ENCODE assay signal across 8 cellular contexts in the genomic region with DNA sequence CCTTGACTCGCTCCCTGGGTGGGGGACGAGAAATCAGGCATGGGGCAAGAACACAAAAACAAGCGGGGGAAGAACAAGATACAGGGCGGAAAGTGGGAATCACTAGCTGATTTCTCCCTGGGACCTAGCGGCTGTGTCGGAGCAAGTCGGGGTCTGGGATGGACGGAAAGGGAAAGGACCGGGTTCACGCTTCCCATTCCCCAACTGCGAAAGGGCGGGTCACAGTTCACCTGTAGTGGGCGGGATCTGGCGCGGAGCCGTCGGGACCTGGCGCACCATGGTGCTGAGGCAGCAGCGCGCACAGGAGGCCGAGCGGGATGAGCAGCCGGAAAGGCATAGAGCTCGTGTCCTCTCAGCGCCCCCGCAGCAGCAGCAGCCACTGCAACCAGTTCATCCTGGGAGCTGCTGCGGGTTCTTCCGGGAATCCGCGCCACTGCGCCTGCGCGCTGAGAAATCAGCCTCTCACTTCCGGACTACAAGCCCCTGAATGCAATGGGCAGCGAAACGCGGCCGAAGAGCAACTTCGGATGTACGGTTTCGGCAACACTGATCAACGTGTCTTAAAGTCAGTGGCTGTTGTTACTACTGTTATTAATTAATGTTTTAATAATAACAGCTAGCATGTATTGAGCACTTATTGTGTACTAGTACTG. TPM values are rescaled to one million over a fixed set of nuclear protein-coding genes. Genes with fewer than 3 reads are reported as not detected.
DNase-seq lines count a peak whose midpoint lies in the region; ATAC-seq and TF ChIP-seq lines count a peak whose summit lies in the region.

A gene with protein sequence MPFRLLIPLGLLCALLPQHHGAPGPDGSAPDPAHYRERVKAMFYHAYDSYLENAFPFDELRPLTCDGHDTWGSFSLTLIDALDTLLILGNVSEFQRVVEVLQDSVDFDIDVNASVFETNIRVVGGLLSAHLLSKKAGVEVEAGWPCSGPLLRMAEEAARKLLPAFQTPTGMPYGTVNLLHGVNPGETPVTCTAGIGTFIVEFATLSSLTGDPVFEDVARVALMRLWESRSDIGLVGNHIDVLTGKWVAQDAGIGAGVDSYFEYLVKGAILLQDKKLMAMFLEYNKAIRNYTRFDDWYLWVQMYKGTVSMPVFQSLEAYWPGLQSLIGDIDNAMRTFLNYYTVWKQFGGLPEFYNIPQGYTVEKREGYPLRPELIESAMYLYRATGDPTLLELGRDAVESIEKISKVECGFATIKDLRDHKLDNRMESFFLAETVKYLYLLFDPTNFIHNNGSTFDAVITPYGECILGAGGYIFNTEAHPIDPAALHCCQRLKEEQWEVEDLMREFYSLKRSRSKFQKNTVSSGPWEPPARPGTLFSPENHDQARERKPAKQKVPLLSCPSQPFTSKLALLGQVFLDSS (minus strand): TSS at position 415 of the 653 bp plus-strand sequence. CDS start 78 bp downstream, at position 337.

- ATAC-seq in HG02610 (IDR thresholded peaks at IDR 0.05; ENCODE audit: unreplicated experiment) = peak; percentile 75

- no peaks in the 10 kb centered on the region for H3K9me3 Mint-ChIP-seq in activated naive CD4-positive, alpha-beta T cell treated with anti-CD3 and anti-CD28 coated beads, Interleukin-2, amount 50 U/mL, for 24 hours

- TF ChIP-seq EP300 in suprapubic skin (IDR thresholded peaks at IDR 0.05) = no peak

- peak; percentile 33 to 52 for TF ChIP-seq POLR2A in suprapubic skin (IDR thresholded peaks at IDR 0.05)

- no peaks in the 10 kb centered on the region for H3K9me3 ChIP-seq in suprapubic skin

- H3K4me3 ChIP-seq in GM06990 (replicated peaks; ENCODE audit: low read depth, low read length) (peak within 1 kb of the TSS; percentile 85), suprapubic skin (peak within 1 kb of the TSS; percentile 86)

- H3K27ac ChIP-seq in suprapubic skin = peak within 1 kb of the TSS; percentile 83

- TF ChIP-seq CTCF in GM06990 (IDR thresholded peaks at IDR 0.05; ENCODE audit: insufficient read depth, low read length, poor library complexity, severe bottlenecking) (no peak), suprapubic skin (IDR thresholded peaks at IDR 0.05) (no peak)

- DNase-seq in GM06990 (ENCODE audit: extremely low read depth, insufficient read length) (peak; percentile 93), NCI-H1105 (lab: John Stamatoyannopoulos, UW) (peak; percentile 87), SKM-1 (lab: John Stamatoyannopoulos, UW; ENCODE audit: unreplicated experiment) (peak; percentile 91), glomerular endothelial cell (ENCODE audit: extremely low read depth, low read depth, low spot score) (no peak), occipital lobe (lab: John Stamatoyannopoulos, UW) (peak; percentile 93), suprapubic skin (ENCODE audit: low spot score in 2 of 2) (peak; percentile 95 to 96)

- H3K27me3 ChIP-seq in GM06990 (replicated peaks; ENCODE audit: control insufficient read depth, insufficient read depth, low read length) (no peaks in the 10 kb centered on the region), suprapubic skin (no peaks in the 10 kb centered on the region)

- WGBS in suprapubic skin = under 1% methylated on average over 39 of the region's 42 CpGs

- no peaks in the 10 kb centered on the region for H3K36me3 Mint-ChIP-seq in activated naive CD4-positive, alpha-beta T cell treated with anti-CD3 and anti-CD28 coated beads, Interleukin-2, amount 50 U/mL, for 24 hours

- peak within 1 kb of the TSS; percentile 95 for H3K4me3 Mint-ChIP-seq in activated naive CD4-positive, alpha-beta T cell treated with anti-CD3 and anti-CD28 coated beads, Interleukin-2, amount 50 U/mL, for 24 hours

- peaks cover 44% of the 10 kb centered on the region for H3K4me1 ChIP-seq in suprapubic skin

- H3K27me3 Mint-ChIP-seq in activated naive CD4-positive, alpha-beta T cell treated with anti-CD3 and anti-CD28 coated beads, Interleukin-2, amount 50 U/mL, for 24 hours = no peaks in the 10 kb centered on the region

- H3K27ac Mint-ChIP-seq in activated naive CD4-positive, alpha-beta T cell treated with anti-CD3 and anti-CD28 coated beads, Interleukin-2, amount 50 U/mL, for 24 hours = peak within 1 kb of the TSS; percentile 91

- peaks cover 32% of the 10 kb centered on the region for H3K4me1 Mint-ChIP-seq in activated naive CD4-positive, alpha-beta T cell treated with anti-CD3 and anti-CD28 coated beads, Interleukin-2, amount 50 U/mL, for 24 hours

- H3K36me3 ChIP-seq in GM06990 (ENCODE audit: control insufficient read depth, insufficient read depth, low read length) = peaks cover 2% of the 10 kb centered on the region
- peaks cover 20% of the 10 kb centered on the region for H3K36me3 ChIP-seq in suprapubic skin

RNA-seq across cellular contexts. Expression of the gene that starts here (rescaled TPM):
- total RNA-seq in glomerular endothelial cell (39.3 and 59.3 TPM in 2 replicates), occipital lobe (13.1 TPM), suprapubic skin (10 to 100 TPM; 11.8 to 18.0 (median 13.2) TPM)
